Comparison of ENCODE assay signal across 21 cellular contexts in genomic region chr10:116184448-116184794, GRCh38.
DNase-seq lines count a peak whose midpoint lies in the region; ATAC-seq and TF ChIP-seq lines count a peak whose summit lies in the region.
"Had no signal": no experiment of that assay in that cellular context is flagged by ENCODE, and none has a peak within 500 bp of the region (broad histone marks: within the 10 kb centered on the region; RNA-seq: fewer than 3 reads in every experiment).

No MANE protein-coding gene starts in this region.

- peaks cover 7% of the 10 kb centered on the region for H3K9me3 Mint-ChIP-seq in natural killer cell treated with Interleukin-12 subunit alpha and Interleukin-12 subunit beta and Interleukin-15 and Interleukin-18, amount 100 ng/mL, for 72 hours
- peaks cover 0 to 5% of the 10 kb centered on the region in 2 donors for H3K9me3 Mint-ChIP-seq in natural killer cell
- H3K9me3 Mint-ChIP-seq: CD4-positive, alpha-beta T cell; GM23338; H9 had no signal

- TF ChIP-seq CTCF in natural killer cell (IDR thresholded peaks at IDR 0.05), result no peak
- TF ChIP-seq CTCF in HEK293 (tag by site-specific recombination; IDR thresholded peaks at IDR 0.05), result no peak

- POLR2A ChIA-PET in HEK293 (lab: Yijun Ruan, JAX), result interaction anchor here (0.6 kb wide), 1 partner anchor 16 kb away, joined by 3 read pairs; no protein-coding TSS in a partner anchor

- peak; percentile 8 to 31 for ATAC-seq in natural killer cell treated with Interleukin-12 subunit alpha and Interleukin-12 subunit beta and Interleukin-15 and Interleukin-18, amount 100 ng/mL, for 72 hours
- ATAC-seq in natural killer cell, result no peak
- ATAC-seq: GM12878 had no signal

- CTCF ChIA-PET in HEK293 (lab: Yijun Ruan, JAX), result no interaction called here

- H3K9me3 ChIP-seq in HEK293 (ENCODE audit: control insufficient read depth, insufficient read depth, low read depth, low read length), result no peaks in the 10 kb centered on the region
- H3K9me3 ChIP-seq: BLaER1 treated with 17β-estradiol and CSF1 and Interleukin-3, amounts not matched to agents 10 nM and 100 nM had no signal

- H3K27ac Mint-ChIP-seq in natural killer cell treated with Interleukin-12 subunit alpha and Interleukin-12 subunit beta and Interleukin-15 and Interleukin-18, amount 100 ng/mL, for 72 hours, result no peak overlapping the region
- no peak overlapping the region for H3K27ac Mint-ChIP-seq in natural killer cell
- H3K27ac Mint-ChIP-seq: B cell; CD14-positive monocyte; CD4-positive, alpha-beta T cell; CD8-positive, alpha-beta memory T cell; GM23338; H9; HFFc6 had no signal

- H3K27me3 Mint-ChIP-seq in natural killer cell treated with Interleukin-12 subunit alpha and Interleukin-12 subunit beta and Interleukin-15 and Interleukin-18, amount 100 ng/mL, for 72 hours, result no peaks in the 10 kb centered on the region
- H3K27me3 Mint-ChIP-seq in natural killer cell (ENCODE audit: low read depth in 2 of 2), result no peaks in the 10 kb centered on the region
- H3K27me3 Mint-ChIP-seq: B cell; CD4-positive, alpha-beta T cell; CD8-positive, alpha-beta memory T cell had no signal

- peak; percentile 70 for DNase-seq in DMS 273 (lab: John Stamatoyannopoulos, UW; ENCODE audit: unreplicated experiment)
- no peak for DNase-seq in DMS 273 treated with DMSO at 0.1 percent for 48 hours (lab: John Stamatoyannopoulos, UW)
- no peak for DNase-seq in natural killer cell treated with Interleukin-12 subunit alpha and Interleukin-12 subunit beta and Interleukin-15 and Interleukin-18, amount 100 ng/mL, for 72 hours (ENCODE audit: low spot score)
- no peak for DNase-seq in natural killer cell
- DNase-seq in cerebellar cortex (ENCODE audit: low spot score), result peak; percentile 38
- DNase-seq in NCI-H1105 (lab: John Stamatoyannopoulos, UW), result no peak
- no peak for DNase-seq in RKO (ENCODE audit: low spot score)
- DNase-seq: CD4-positive, alpha-beta T cell; CD8-positive, alpha-beta memory T cell; DMS153; DND-41; GDM1 had no signal

- intact Hi-C loops in natural killer cell (cut with micrococcal nuclease), result no loop called here

- H3K27ac ChIP-seq in HEK293 (ENCODE audit: extremely low read depth, low read depth, low read length), result no peak overlapping the region
- H3K27ac ChIP-seq: 22Rv1; BLaER1 treated with 17β-estradiol and CSF1 and Interleukin-3, amounts not matched to agents 10 nM and 100 nM had no signal

- no peaks in the 10 kb centered on the region for H3K36me3 Mint-ChIP-seq in natural killer cell treated with Interleukin-12 subunit alpha and Interleukin-12 subunit beta and Interleukin-15 and Interleukin-18, amount 100 ng/mL, for 72 hours
- H3K36me3 Mint-ChIP-seq in natural killer cell, result no peaks in the 10 kb centered on the region
- H3K36me3 Mint-ChIP-seq: CD14-positive monocyte; CD8-positive, alpha-beta memory T cell had no signal

- H3K4me1 Mint-ChIP-seq in natural killer cell treated with Interleukin-12 subunit alpha and Interleukin-12 subunit beta and Interleukin-15 and Interleukin-18, amount 100 ng/mL, for 72 hours (ENCODE audit: low read depth in 2 of 2), result no peaks in the 10 kb centered on the region
- H3K4me1 Mint-ChIP-seq in natural killer cell, result no peaks in the 10 kb centered on the region
- H3K4me1 Mint-ChIP-seq: B cell; CD8-positive, alpha-beta memory T cell; GM23338 had no signal

- no peak overlapping the region for H3K4me3 ChIP-seq in HEK293 (ENCODE audit: low read depth, low read length)
- H3K4me3 ChIP-seq: BLaER1 treated with 17β-estradiol and CSF1 and Interleukin-3, amounts not matched to agents 10 nM and 100 nM; GM12878; GM23338 had no signal

- no peaks in the 10 kb centered on the region for H3K4me1 ChIP-seq in HEK293 (ENCODE audit: control insufficient read depth, insufficient read depth, low read length)

- H3K36me3 ChIP-seq in HEK293 (ENCODE audit: control insufficient read depth in 2 of 2, insufficient read depth in 1 of 2, low read length in 2 of 2), result no peaks in the 10 kb centered on the region
- H3K36me3 ChIP-seq: BLaER1 treated with 17β-estradiol and CSF1 and Interleukin-3, amounts not matched to agents 10 nM and 100 nM had no signal

- H3K4me3 Mint-ChIP-seq in natural killer cell treated with Interleukin-12 subunit alpha and Interleukin-12 subunit beta and Interleukin-15 and Interleukin-18, amount 100 ng/mL, for 72 hours, result no peak overlapping the region
- no peak overlapping the region for H3K4me3 Mint-ChIP-seq in natural killer cell
- H3K4me3 Mint-ChIP-seq: B cell; CD14-positive monocyte; CD4-positive, alpha-beta T cell; CD8-positive, alpha-beta memory T cell; GM23338; H9; HFFc6 had no signal

TF ChIP-seq in HEK293, 187 proteins besides CTCF, POLR2A, EP300 and RAD21:
- TF ChIP-seq SALL2 (tag by site-specific recombination; IDR thresholded peaks at IDR 0.05; ENCODE audit: borderline replicate concordance) (no peak), ZIC2 (tag by site-specific recombination; IDR thresholded peaks at IDR 0.05) (peak; percentile 73)
TF ChIP-seq in HEK293: peak in this region for 1.

Comparison
In these comparisons a context has a peak if more than half of its experiments do, and no peak if none do; other contexts are left out.
1. DNase-seq: peak in DMS 273 (single experiment) and cerebellar cortex (single experiment); none in DMS 273 treated with DMSO at 0.1 percent for 48 hours (single experiment), natural killer cell treated with Interleukin-12 subunit alpha and Interleukin-12 subunit beta and Interleukin-15 and Interleukin-18, amount 100 ng/mL, for 72 hours (single experiment), natural killer cell (single experiment), NCI-H1105 (single experiment) and RKO (single experiment).
2. ATAC-seq: peak in natural killer cell treated with Interleukin-12 subunit alpha and Interleukin-12 subunit beta and Interleukin-15 and Interleukin-18, amount 100 ng/mL, for 72 hours (2 of 2); none in natural killer cell (0 of 3).